1 cellular context compared by ENCODE assay signal in genomic region chr18:49813321-49814146, GRCh38.
TF ChIP-seq lines count a peak whose summit lies in the region.

Gene ACAA2 (minus strand): TSS chr18:49813533. CDS start chr18:49813484, 49 bp downstream.

TF ChIP-seq in HepG2, 621 proteins besides CTCF, POLR2A, EP300 and RAD21 (continued from another document and continues in another):
- TF ChIP-seq, protein P1, sequence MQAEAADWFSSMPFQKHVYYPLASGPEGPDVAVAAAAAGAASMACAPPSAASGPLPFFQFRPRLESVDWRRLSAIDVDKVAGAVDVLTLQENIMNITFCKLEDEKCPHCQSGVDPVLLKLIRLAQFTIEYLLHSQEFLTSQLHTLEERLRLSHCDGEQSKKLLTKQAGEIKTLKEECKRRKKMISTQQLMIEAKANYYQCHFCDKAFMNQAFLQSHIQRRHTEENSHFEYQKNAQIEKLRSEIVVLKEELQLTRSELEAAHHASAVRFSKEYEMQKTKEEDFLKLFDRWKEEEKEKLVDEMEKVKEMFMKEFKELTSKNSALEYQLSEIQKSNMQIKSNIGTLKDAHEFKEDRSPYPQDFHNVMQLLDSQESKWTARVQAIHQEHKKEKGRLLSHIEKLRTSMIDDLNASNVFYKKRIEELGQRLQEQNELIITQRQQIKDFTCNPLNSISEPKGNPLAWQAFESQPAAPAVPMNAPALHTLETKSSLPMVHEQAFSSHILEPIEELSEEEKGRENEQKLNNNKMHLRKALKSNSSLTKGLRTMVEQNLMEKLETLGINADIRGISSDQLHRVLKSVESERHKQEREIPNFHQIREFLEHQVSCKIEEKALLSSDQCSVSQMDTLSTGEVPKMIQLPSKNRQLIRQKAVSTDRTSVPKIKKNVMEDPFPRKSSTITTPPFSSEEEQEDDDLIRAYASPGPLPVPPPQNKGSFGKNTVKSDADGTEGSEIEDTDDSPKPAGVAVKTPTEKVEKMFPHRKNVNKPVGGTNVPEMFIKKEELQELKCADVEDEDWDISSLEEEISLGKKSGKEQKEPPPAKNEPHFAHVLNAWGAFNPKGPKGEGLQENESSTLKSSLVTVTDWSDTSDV (CRISPR knock-in tag; IDR thresholded peaks at IDR 0.05): no peak
- TF ChIP-seq U2AF1 (optimal IDR thresholded peaks at IDR 0.05; ENCODE audit: low read depth, low read length) (no peak), ADNP (CRISPR knock-in tag; IDR thresholded peaks at IDR 0.05) (no peak), CSRNP2 (CRISPR knock-in tag; conservative IDR thresholded peaks at IDR 0.05; ENCODE audit: low read depth) (no peak), TAF15 (IDR thresholded peaks at IDR 0.05; ENCODE audit: low read depth, low read length, poor library complexity, severe bottlenecking) (no peak), ZNF589 (CRISPR knock-in tag; conservative IDR thresholded peaks at IDR 0.05) (no peak), ELF3 (CRISPR knock-in tag; IDR thresholded peaks at IDR 0.05) (no peak), BCL6 (CRISPR knock-in tag; IDR thresholded peaks at IDR 0.05) (no peak; the same call in 1 of the 2 replicates), ZBTB3 (CRISPR knock-in tag; IDR thresholded peaks at IDR 0.05; ENCODE audit: borderline replicate concordance, low read depth) (no peak), SOX13 (IDR thresholded peaks at IDR 0.05) (no peak), SOX13 (CRISPR knock-in tag; conservative IDR thresholded peaks at IDR 0.05 in 1 of 2, IDR thresholded peaks at IDR 0.05 in 1 of 2) (no peak; a peak in 1 of 4 replicates), AGO1 (IDR thresholded peaks at IDR 0.05; ENCODE audit: low read depth, low read length, poor library complexity, severe bottlenecking) (no peak), MATR3 (CRISPR knock-in tag; IDR thresholded peaks at IDR 0.05) (no peak), TRAFD1 (CRISPR knock-in tag; IDR thresholded peaks at IDR 0.05; ENCODE audit: borderline replicate concordance) (no peak; the same call in 1 of the 2 replicates), CBFB (CRISPR knock-in tag; IDR thresholded peaks at IDR 0.05) (peak; percentile 44; the same call in 1 of the 2 replicates), NFIB (CRISPR knock-in tag; IDR thresholded peaks at IDR 0.05; ENCODE audit: borderline replicate concordance) (no peak), ZFAT (CRISPR knock-in tag; conservative IDR thresholded peaks at IDR 0.05) (no peak), ZNF335 (CRISPR knock-in tag; IDR thresholded peaks at IDR 0.05) (peak; percentile 75; the same call in 1 of the 2 replicates), SALL2 (CRISPR knock-in tag; IDR thresholded peaks at IDR 0.05) (peak; percentile 63), ZNF446 (CRISPR knock-in tag; IDR thresholded peaks at IDR 0.05) (no peak), JUNB (CRISPR knock-in tag; IDR thresholded peaks at IDR 0.05; ENCODE audit: borderline replicate concordance) (no peak; the same call in 1 of the 2 replicates), HNF4A (CRISPR knock-in tag; IDR thresholded peaks at IDR 0.05) (no peak; the same call in 1 of the 2 replicates), GTF2F1 (IDR thresholded peaks at IDR 0.05; ENCODE audit: low read length) (no peak), NFIC (IDR thresholded peaks at IDR 0.05; ENCODE audit: low read length) (no peak), GMEB2 (CRISPR knock-in tag; IDR thresholded peaks at IDR 0.05; ENCODE audit: low read depth) (no peak), ZNF558 (CRISPR knock-in tag; IDR thresholded peaks at IDR 0.05; ENCODE audit: borderline replicate concordance) (0 out of 2 replicates have a peak, but pooled peaks have one; percentile 5), ZNF274 (CRISPR knock-in tag; IDR thresholded peaks at IDR 0.05) (peak; percentile 64; the same call in 1 of the 2 replicates), ISX (CRISPR knock-in tag; conservative IDR thresholded peaks at IDR 0.05) (no peak), SETDB1 (CRISPR knock-in tag; IDR thresholded peaks at IDR 0.05; ENCODE audit: borderline replicate concordance) (no peak), SATB2 (CRISPR knock-in tag; IDR thresholded peaks at IDR 0.05) (no peak), FOSL1 (CRISPR knock-in tag; IDR thresholded peaks at IDR 0.05; ENCODE audit: borderline replicate concordance) (no peak), TCF7L2 (IDR thresholded peaks at IDR 0.05; ENCODE audit: low read depth, low read length) (no peak), POLR2AphosphoS5 (IDR thresholded peaks at IDR 0.05; ENCODE audit: low read depth, low read length) (peak; percentile 88), ZNF597 (CRISPR knock-in tag; IDR thresholded peaks at IDR 0.05) (no peak), ARHGAP35 (CRISPR knock-in tag; IDR thresholded peaks at IDR 0.05; ENCODE audit: borderline replicate concordance) (no peak; the same call in 1 of the 2 replicates), HMGA1 (CRISPR knock-in tag; conservative IDR thresholded peaks at IDR 0.05) (no peak), ZNF777 (CRISPR knock-in tag; IDR thresholded peaks at IDR 0.05) (peak; percentile 78), ZNF501 (CRISPR knock-in tag; IDR thresholded peaks at IDR 0.05) (peak; percentile 54), ZBTB21 (CRISPR knock-in tag; IDR thresholded peaks at IDR 0.05) (no peak), CENPT (CRISPR knock-in tag; IDR thresholded peaks at IDR 0.05; ENCODE audit: low read depth) (no peak), SALL1 (CRISPR knock-in tag; IDR thresholded peaks at IDR 0.05) (peak; percentile 44)
- TF ChIP-seq, protein P2, sequence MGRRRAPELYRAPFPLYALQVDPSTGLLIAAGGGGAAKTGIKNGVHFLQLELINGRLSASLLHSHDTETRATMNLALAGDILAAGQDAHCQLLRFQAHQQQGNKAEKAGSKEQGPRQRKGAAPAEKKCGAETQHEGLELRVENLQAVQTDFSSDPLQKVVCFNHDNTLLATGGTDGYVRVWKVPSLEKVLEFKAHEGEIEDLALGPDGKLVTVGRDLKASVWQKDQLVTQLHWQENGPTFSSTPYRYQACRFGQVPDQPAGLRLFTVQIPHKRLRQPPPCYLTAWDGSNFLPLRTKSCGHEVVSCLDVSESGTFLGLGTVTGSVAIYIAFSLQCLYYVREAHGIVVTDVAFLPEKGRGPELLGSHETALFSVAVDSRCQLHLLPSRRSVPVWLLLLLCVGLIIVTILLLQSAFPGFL (CRISPR knock-in tag; IDR thresholded peaks at IDR 0.05): no peak
- TF ChIP-seq, protein P3, sequence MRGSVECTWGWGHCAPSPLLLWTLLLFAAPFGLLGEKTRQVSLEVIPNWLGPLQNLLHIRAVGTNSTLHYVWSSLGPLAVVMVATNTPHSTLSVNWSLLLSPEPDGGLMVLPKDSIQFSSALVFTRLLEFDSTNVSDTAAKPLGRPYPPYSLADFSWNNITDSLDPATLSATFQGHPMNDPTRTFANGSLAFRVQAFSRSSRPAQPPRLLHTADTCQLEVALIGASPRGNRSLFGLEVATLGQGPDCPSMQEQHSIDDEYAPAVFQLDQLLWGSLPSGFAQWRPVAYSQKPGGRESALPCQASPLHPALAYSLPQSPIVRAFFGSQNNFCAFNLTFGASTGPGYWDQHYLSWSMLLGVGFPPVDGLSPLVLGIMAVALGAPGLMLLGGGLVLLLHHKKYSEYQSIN (CRISPR knock-in tag; IDR thresholded peaks at IDR 0.05; ENCODE audit: borderline replicate concordance): no peak
- TF ChIP-seq, protein P4, sequence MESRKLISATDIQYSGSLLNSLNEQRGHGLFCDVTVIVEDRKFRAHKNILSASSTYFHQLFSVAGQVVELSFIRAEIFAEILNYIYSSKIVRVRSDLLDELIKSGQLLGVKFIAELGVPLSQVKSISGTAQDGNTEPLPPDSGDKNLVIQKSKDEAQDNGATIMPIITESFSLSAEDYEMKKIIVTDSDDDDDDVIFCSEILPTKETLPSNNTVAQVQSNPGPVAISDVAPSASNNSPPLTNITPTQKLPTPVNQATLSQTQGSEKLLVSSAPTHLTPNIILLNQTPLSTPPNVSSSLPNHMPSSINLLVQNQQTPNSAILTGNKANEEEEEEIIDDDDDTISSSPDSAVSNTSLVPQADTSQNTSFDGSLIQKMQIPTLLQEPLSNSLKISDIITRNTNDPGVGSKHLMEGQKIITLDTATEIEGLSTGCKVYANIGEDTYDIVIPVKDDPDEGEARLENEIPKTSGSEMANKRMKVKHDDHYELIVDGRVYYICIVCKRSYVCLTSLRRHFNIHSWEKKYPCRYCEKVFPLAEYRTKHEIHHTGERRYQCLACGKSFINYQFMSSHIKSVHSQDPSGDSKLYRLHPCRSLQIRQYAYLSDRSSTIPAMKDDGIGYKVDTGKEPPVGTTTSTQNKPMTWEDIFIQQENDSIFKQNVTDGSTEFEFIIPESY (CRISPR knock-in tag; IDR thresholded peaks at IDR 0.05): no peak
- TF ChIP-seq, protein P5, sequence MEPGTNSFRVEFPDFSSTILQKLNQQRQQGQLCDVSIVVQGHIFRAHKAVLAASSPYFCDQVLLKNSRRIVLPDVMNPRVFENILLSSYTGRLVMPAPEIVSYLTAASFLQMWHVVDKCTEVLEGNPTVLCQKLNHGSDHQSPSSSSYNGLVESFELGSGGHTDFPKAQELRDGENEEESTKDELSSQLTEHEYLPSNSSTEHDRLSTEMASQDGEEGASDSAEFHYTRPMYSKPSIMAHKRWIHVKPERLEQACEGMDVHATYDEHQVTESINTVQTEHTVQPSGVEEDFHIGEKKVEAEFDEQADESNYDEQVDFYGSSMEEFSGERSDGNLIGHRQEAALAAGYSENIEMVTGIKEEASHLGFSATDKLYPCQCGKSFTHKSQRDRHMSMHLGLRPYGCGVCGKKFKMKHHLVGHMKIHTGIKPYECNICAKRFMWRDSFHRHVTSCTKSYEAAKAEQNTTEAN (CRISPR knock-in tag; conservative IDR thresholded peaks at IDR 0.05): no peak; the same call in 1 of the 2 replicates
- TF ChIP-seq, protein P6, sequence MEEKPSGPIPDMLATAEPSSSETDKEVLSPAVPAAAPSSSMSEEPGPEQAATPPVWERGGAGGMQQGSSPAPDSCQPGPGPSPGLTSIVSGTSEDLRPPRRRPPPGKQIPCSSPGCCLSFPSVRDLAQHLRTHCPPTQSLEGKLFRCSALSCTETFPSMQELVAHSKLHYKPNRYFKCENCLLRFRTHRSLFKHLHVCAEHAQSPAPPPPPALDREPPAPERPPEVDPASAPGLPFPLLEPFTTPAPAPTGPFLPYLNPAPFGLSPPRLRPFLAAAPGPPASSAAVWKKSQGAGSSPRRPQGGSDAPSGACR (CRISPR knock-in tag; IDR thresholded peaks at IDR 0.05): peak; percentile 17; the same call in 1 of the 2 replicates
- TF ChIP-seq, protein P7, sequence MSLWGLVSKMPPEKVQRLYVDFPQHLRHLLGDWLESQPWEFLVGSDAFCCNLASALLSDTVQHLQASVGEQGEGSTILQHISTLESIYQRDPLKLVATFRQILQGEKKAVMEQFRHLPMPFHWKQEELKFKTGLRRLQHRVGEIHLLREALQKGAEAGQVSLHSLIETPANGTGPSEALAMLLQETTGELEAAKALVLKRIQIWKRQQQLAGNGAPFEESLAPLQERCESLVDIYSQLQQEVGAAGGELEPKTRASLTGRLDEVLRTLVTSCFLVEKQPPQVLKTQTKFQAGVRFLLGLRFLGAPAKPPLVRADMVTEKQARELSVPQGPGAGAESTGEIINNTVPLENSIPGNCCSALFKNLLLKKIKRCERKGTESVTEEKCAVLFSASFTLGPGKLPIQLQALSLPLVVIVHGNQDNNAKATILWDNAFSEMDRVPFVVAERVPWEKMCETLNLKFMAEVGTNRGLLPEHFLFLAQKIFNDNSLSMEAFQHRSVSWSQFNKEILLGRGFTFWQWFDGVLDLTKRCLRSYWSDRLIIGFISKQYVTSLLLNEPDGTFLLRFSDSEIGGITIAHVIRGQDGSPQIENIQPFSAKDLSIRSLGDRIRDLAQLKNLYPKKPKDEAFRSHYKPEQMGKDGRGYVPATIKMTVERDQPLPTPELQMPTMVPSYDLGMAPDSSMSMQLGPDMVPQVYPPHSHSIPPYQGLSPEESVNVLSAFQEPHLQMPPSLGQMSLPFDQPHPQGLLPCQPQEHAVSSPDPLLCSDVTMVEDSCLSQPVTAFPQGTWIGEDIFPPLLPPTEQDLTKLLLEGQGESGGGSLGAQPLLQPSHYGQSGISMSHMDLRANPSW (CRISPR knock-in tag; IDR thresholded peaks at IDR 0.05; ENCODE audit: borderline replicate concordance): no peak
- TF ChIP-seq, protein P8, sequence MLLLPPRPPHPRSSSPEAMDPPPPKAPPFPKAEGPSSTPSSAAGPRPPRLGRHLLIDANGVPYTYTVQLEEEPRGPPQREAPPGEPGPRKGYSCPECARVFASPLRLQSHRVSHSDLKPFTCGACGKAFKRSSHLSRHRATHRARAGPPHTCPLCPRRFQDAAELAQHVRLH (CRISPR knock-in tag; IDR thresholded peaks at IDR 0.05; ENCODE audit: borderline replicate concordance, low read depth): peak; percentile 30; the same call in 1 of the 2 replicates
